In the genomic region with DNA sequence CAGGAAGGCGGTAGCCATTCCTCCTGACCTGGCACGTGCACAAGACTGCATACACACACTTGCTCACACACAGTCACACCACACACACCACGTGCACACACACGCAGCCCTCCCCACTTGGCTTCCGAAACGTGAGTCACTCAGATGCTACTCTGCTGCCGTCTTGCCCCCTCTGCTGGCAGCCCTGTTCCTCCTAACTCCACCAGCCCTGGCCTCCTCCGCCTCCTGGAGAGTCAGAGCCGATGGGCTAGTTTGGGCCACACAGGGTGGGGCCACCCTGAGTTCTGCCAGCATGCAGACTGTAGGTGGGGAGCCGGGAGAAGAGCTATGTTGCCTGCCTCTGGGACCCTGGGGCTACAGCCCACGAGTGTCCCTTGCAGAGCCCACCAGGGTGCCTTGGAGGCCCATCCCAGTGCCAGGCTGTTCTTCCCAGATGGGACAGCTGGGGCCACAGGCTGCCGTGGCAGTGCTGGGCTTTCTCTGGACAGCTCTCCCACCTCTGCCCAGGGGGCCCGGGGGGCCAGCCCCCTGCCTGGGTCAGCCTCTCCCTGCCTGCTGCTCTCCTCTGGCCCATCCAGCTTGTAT, we compare ENCODE assay signal across 8 cellular contexts. TPM values are rescaled to one million over a fixed set of nuclear protein-coding genes. Genes with fewer than 3 reads are reported as not detected.
DNase-seq lines count a peak whose midpoint lies in the region; ATAC-seq, FAIRE-seq and TF ChIP-seq lines count a peak whose summit lies in the region.

No MANE protein-coding gene starts in this region.

- H3K14ac ChIP-seq in mesenchymal stem cell (ENCODE audit: low read length in 2 of 2) = no peak overlapping the region

- H3K27ac ChIP-seq in mesenchymal stem cell (ENCODE audit: low read length, poor library complexity, severe bottlenecking) = no peak overlapping the region
- H3K27ac ChIP-seq in thoracic aorta = no peak overlapping the region

- H3K9me3 ChIP-seq in T-helper 17 cell (ENCODE audit: control insufficient read depth, low read length, poor library complexity, severe bottlenecking) (no peaks in the 10 kb centered on the region), mesenchymal stem cell (ENCODE audit: control insufficient read depth, low read length) (no peaks in the 10 kb centered on the region), thoracic aorta (no peaks in the 10 kb centered on the region)

- no peak overlapping the region for H2AK5ac ChIP-seq in mesenchymal stem cell (ENCODE audit: low read length, severe bottlenecking)

- no peak overlapping the region for H2BK12ac ChIP-seq in mesenchymal stem cell (ENCODE audit: low read length in 2 of 2)

- ATAC-seq in T-helper 17 cell = peak; percentile 52
- peak; percentile 86 for ATAC-seq in thoracic aorta (ENCODE audit: insufficient number of reproducible peaks, low FRiP score, low read depth)

- TF ChIP-seq CTCF in bronchial epithelial cell (IDR thresholded peaks at IDR 0.05; ENCODE audit: insufficient read depth, low read length, severe bottlenecking) = peak; percentile 90
- peak; percentile 42 for TF ChIP-seq CTCF in thoracic aorta (IDR thresholded peaks at IDR 0.05)

- peaks cover 16% of the 10 kb centered on the region for H3K4me1 Mint-ChIP-seq in T-helper 17 cell

- no peak overlapping the region for H2BK5ac ChIP-seq in mesenchymal stem cell (ENCODE audit: low read depth, low read length, poor library complexity, severe bottlenecking)

- H4K8ac ChIP-seq in mesenchymal stem cell (ENCODE audit: low read length) = no peak overlapping the region

- H3K18ac ChIP-seq in mesenchymal stem cell (ENCODE audit: low read depth in 1 of 2, low read length in 2 of 2) = no peak overlapping the region

- DNase-seq in 8988T (peak; percentile 95), H54 (ENCODE audit: insufficient read length, low spot score) (peak; percentile 94), T-helper 17 cell (no peak), bronchial epithelial cell (ENCODE audit: low read depth) (peak; percentile 83), mesenchymal stem cell (peak; percentile 90), thoracic aorta (ENCODE audit: low spot score) (peak; percentile 41), GM19239 (ENCODE audit: insufficient read length, low spot score) (no peak)
- DNase-seq in central memory CD4-positive, alpha-beta T cell = no peak

- no peak overlapping the region for H3K4me3 Mint-ChIP-seq in T-helper 17 cell

- no peak overlapping the region for H3K4ac ChIP-seq in mesenchymal stem cell (ENCODE audit: low read depth in 1 of 2, low read length in 2 of 2)

- no peak overlapping the region for H3K23ac ChIP-seq in mesenchymal stem cell (ENCODE audit: low read length in 2 of 2)

- H3K4me1 ChIP-seq in mesenchymal stem cell (ENCODE audit: control insufficient read depth, insufficient read depth, low read depth, low read length) (peaks cover 16% of the 10 kb centered on the region), thoracic aorta (ENCODE audit: control insufficient read depth in 1 of 2, low read depth in 2 of 2) (no peaks in the 10 kb centered on the region)

- H3K4me2 ChIP-seq in mesenchymal stem cell (ENCODE audit: low read length, poor library complexity, severe bottlenecking) = no peak overlapping the region

- peak overlapping the region; percentile 63 for H3K9ac ChIP-seq in mesenchymal stem cell (ENCODE audit: low read length)

- H3K27me3 Mint-ChIP-seq in T-helper 17 cell = no peaks in the 10 kb centered on the region

- no peak overlapping the region for H3K4me3 ChIP-seq in bronchial epithelial cell (ENCODE audit: low read depth, low read length)
- no peak overlapping the region for H3K4me3 ChIP-seq in mesenchymal stem cell (ENCODE audit: insufficient read depth in 1 of 2, low read depth in 1 of 2, low read length in 2 of 2)
- H3K4me3 ChIP-seq in thoracic aorta = no peak overlapping the region

- peak overlapping the region; percentile 69 for H3K27ac Mint-ChIP-seq in T-helper 17 cell

- FAIRE-seq in H54 (lab: Jason Lieb, UNC) (peak; percentile 23), bronchial epithelial cell (lab: Jason Lieb, UNC) (peak; percentile 95), GM19239 (lab: Jason Lieb, UNC) (no peak)

- 48% methylated on average over 13 of the region's 13 CpGs for WGBS in mesenchymal stem cell

- no peak overlapping the region for H4K91ac ChIP-seq in mesenchymal stem cell (ENCODE audit: low read length)

- H3K79me1 ChIP-seq in mesenchymal stem cell (replicated peaks; ENCODE audit: low read length, poor library complexity, severe bottlenecking) = peaks cover 67% of the 10 kb centered on the region

- no peak overlapping the region for H2AFZ ChIP-seq in mesenchymal stem cell (ENCODE audit: low read depth, low read length)

- H3K36me3 ChIP-seq in bronchial epithelial cell (ENCODE audit: control insufficient read depth, insufficient read depth, low read length) = peaks cover 15% of the 10 kb centered on the region
- peaks cover 55 to 81% of the 10 kb centered on the region in 2 experiments for H3K36me3 ChIP-seq in mesenchymal stem cell (ENCODE audit: control insufficient read depth in 1 of 2, insufficient read depth in 2 of 2, low read depth in 1 of 2, low read length in 2 of 2)
- H3K36me3 ChIP-seq in thoracic aorta = peaks cover 39% of the 10 kb centered on the region

- TF ChIP-seq POLR2A in H54 (IDR thresholded peaks at IDR 0.05; ENCODE audit: low read depth, low read length) = no peak

- no peaks in the 10 kb centered on the region for H3K27me3 ChIP-seq in bronchial epithelial cell (ENCODE audit: control insufficient read depth, insufficient read depth, low read length)
- no peaks in the 10 kb centered on the region for H3K27me3 ChIP-seq in mesenchymal stem cell (ENCODE audit: control insufficient read depth in 1 of 2, insufficient read depth in 1 of 2, low read length in 2 of 2)
- no peaks in the 10 kb centered on the region for H3K27me3 ChIP-seq in thoracic aorta (replicated peaks; ENCODE audit: insufficient read depth)

- H2BK15ac ChIP-seq in mesenchymal stem cell (ENCODE audit: low read depth, poor library complexity, severe bottlenecking) = no peak overlapping the region

- no peaks in the 10 kb centered on the region for H3K36me3 Mint-ChIP-seq in T-helper 17 cell (ENCODE audit: low read depth)

- no peak overlapping the region for H2BK120ac ChIP-seq in mesenchymal stem cell (ENCODE audit: low read depth, low read length)

RNA-seq across cellular contexts. Expression of a gene that starts 12.1 kb away (rescaled TPM):
- total RNA-seq in T-helper 17 cell (10 to 100 TPM; 42.3 to 55.2 TPM), bronchial epithelial cell (61.3 and 80.6 TPM in 2 replicates), thoracic aorta (10 to 100 TPM; 76.5 to 79.4 TPM)
- polyA plus RNA-seq in mesenchymal stem cell (2013, experiment 1 of 2) = 62.7 TPM
- polyA plus RNA-seq in mesenchymal stem cell (2013, experiment 2 of 2) = 58.8 TPM

RNA-seq across cellular contexts. Expression of a gene that starts 19.5 kb away (rescaled TPM):
- total RNA-seq in T-helper 17 cell = 100 to 1,000 TPM; 202 to 207 TPM
- total RNA-seq in bronchial epithelial cell = 260 and 314 TPM in 2 replicates
- polyA plus RNA-seq in mesenchymal stem cell (2013, experiment 1 of 2) = 316 TPM
- polyA plus RNA-seq in mesenchymal stem cell (2013, experiment 2 of 2) = 336 TPM
- total RNA-seq in thoracic aorta = 100 to 1,000 TPM; 210 to 414 TPM

RNA-seq across cellular contexts. Expression of a gene that starts 28.3 kb away (rescaled TPM):
- total RNA-seq in T-helper 17 cell (10 to 100 TPM; 33.5 to 34.4 TPM), bronchial epithelial cell (4.5 and 7.8 TPM in 2 replicates), thoracic aorta (10 to 100 TPM; 28.9 to 64.8 TPM)
- 35.6 TPM for polyA plus RNA-seq in mesenchymal stem cell (2013, experiment 1 of 2)
- polyA plus RNA-seq in mesenchymal stem cell (2013, experiment 2 of 2) = 34.6 TPM

Comparison
In these comparisons a context has a peak if more than half of its experiments do, and no peak if none do; other contexts are left out.
1. DNase-seq: peak in 8988T (single experiment), H54 (single experiment), bronchial epithelial cell (single experiment), mesenchymal stem cell (single experiment) and thoracic aorta (single experiment); none in T-helper 17 cell (0 of 3), central memory CD4-positive, alpha-beta T cell (single experiment) and GM19239 (single experiment).